In genomic region chr4:52477191-52477590, GRCh38 we compare ENCODE assay signal across 31 cellular contexts.
"Had no signal": no experiment of that assay in that cellular context is flagged by ENCODE, and none has a peak within 500 bp of the region (broad histone marks: within the 10 kb centered on the region; RNA-seq: fewer than 3 reads in every experiment).

No MANE protein-coding gene starts in this region.

- H3K9me3 ChIP-seq: Peyer's patch had no signal

- H3K4me1 Mint-ChIP-seq: activated CD4-positive, alpha-beta memory T cell treated with anti-CD3 and anti-CD28 coated beads, Interleukin-2, amount 10 ng/mL, durations not matched to agents 7 days and 5 days; activated CD8-positive, alpha-beta memory T cell treated with anti-CD3 and anti-CD28 coated beads, Interleukin-2, amount 10 ng/mL, durations not matched to agents 7 days and 5 days; activated naive CD4-positive, alpha-beta T cell treated with anti-CD3 and anti-CD28 coated beads, Interleukin-2, amount 50 U/mL, for 24 hours; central memory CD8-positive, alpha-beta T cell had no signal

- H3K27ac ChIP-seq: brain microvascular endothelial cell, KMS-11, Peyer's patch, WERI-Rb-1 had no signal

- H3K27me3 ChIP-seq: brain microvascular endothelial cell, Peyer's patch had no signal

- H3K4me2 ChIP-seq: KMS-11 had no signal

- H3K36me3 ChIP-seq: brain microvascular endothelial cell, Peyer's patch, WERI-Rb-1 had no signal

- ATAC-seq: activated CD8-positive, alpha-beta memory T cell treated with anti-CD3 and anti-CD28 coated beads, Interleukin-2, amount 10 ng/mL, durations not matched to agents 7 days and 5 days; activated T-cell treated with anti-CD3 and anti-CD28 coated beads, Interleukin-2, amount 50 U/mL, for 72 hours had no signal

- H3K4me3 ChIP-seq: Peyer's patch had no signal

- DNase-seq: activated CD4-positive, alpha-beta memory T cell treated with anti-CD3 and anti-CD28 coated beads, Interleukin-2, amount 10 ng/mL, durations not matched to agents 7 days and 5 days; activated CD4-positive, alpha-beta T cell treated with anti-CD3 and anti-CD28 coated beads for 1 hour; activated CD4-positive, alpha-beta T cell treated with anti-CD3 and anti-CD28 coated beads for 48 hours; activated CD4-positive, CD25-positive, alpha-beta regulatory T cell; activated CD8-positive, alpha-beta memory T cell treated with anti-CD3 and anti-CD28 coated beads for 24 hours; activated CD8-positive, alpha-beta memory T cell treated with anti-CD3 and anti-CD28 coated beads, Interleukin-2, amount 10 ng/mL, durations not matched to agents 7 days and 5 days; activated CD8-positive, alpha-beta memory T cell treated with anti-CD3 and anti-CD28 coated beads, Interleukin-2, amount 50 U/mL, for 48 hours; activated gamma-delta T cell; activated naive CD4-positive, alpha-beta T cell treated with Interleukin-2 at 50 U/mL for 16 hours; activated T-cell treated with anti-CD3 and anti-CD28 coated beads, Interleukin-2, amount 50 U/mL, for 1 hour; activated T-cell treated with anti-CD3 and anti-CD28 coated beads, Interleukin-2, amount 50 U/mL, for 72 hours; amniotic stem cell; aorta; brain microvascular endothelial cell; MM.1S; MV-4-11; NCI-H1092; NCI-H1436 treated with DMSO at 0.1 percent for 48 hours; NCI-H1694 treated with DMSO at 0.1 percent for 48 hours; NCI-H2029; NCI-H345; NCI-H524 treated with DMSO at 0.1 percent for 48 hours; Peyer's patch; RPMI8226; SIG-M5; T1000; WERI-Rb-1 had no signal

- H3K27ac Mint-ChIP-seq: activated CD4-positive, alpha-beta memory T cell treated with anti-CD3 and anti-CD28 coated beads, Interleukin-2, amount 10 ng/mL, durations not matched to agents 7 days and 5 days; activated CD8-positive, alpha-beta memory T cell treated with anti-CD3 and anti-CD28 coated beads, Interleukin-2, amount 10 ng/mL, durations not matched to agents 7 days and 5 days; activated naive CD4-positive, alpha-beta T cell treated with anti-CD3 and anti-CD28 coated beads, Interleukin-2, amount 50 U/mL, for 24 hours; activated T-cell treated with anti-CD3 and anti-CD28 coated beads, Interleukin-2, amount 50 U/mL, for 72 hours; activated T-helper 2 cell treated with anti-CD3 and anti-CD28 coated beads, Interferon-gamma antibody, Interleukin-2, Interleukin-4, amounts not matched to agents 10 μg/mL and 5 μg/mL and 100 μg/mL, durations not matched to agents 14 hours and 24 hours and 36 hours had no signal

- H3K4me3 Mint-ChIP-seq: activated CD4-positive, alpha-beta memory T cell treated with anti-CD3 and anti-CD28 coated beads, Interleukin-2, amount 10 ng/mL, durations not matched to agents 7 days and 5 days; activated CD8-positive, alpha-beta memory T cell treated with anti-CD3 and anti-CD28 coated beads, Interleukin-2, amount 10 ng/mL, durations not matched to agents 7 days and 5 days; activated naive CD4-positive, alpha-beta T cell treated with anti-CD3 and anti-CD28 coated beads, Interleukin-2, amount 50 U/mL, for 24 hours; activated T-cell treated with anti-CD3 and anti-CD28 coated beads, Interleukin-2, amount 50 U/mL, for 72 hours; central memory CD8-positive, alpha-beta T cell had no signal

- H3K9me3 Mint-ChIP-seq: activated CD4-positive, alpha-beta memory T cell treated with anti-CD3 and anti-CD28 coated beads, Interleukin-2, amount 10 ng/mL, durations not matched to agents 7 days and 5 days; activated naive CD4-positive, alpha-beta T cell treated with anti-CD3 and anti-CD28 coated beads, Interleukin-2, amount 50 U/mL, for 24 hours; activated T-cell treated with anti-CD3 and anti-CD28 coated beads, Interleukin-2, amount 50 U/mL, for 72 hours; activated T-helper 2 cell treated with anti-CD3 and anti-CD28 coated beads, Interferon-gamma antibody, Interleukin-2, Interleukin-4, amounts not matched to agents 10 μg/mL and 5 μg/mL and 100 μg/mL, durations not matched to agents 14 hours and 24 hours and 36 hours; central memory CD8-positive, alpha-beta T cell had no signal

- H3K36me3 Mint-ChIP-seq: activated CD8-positive, alpha-beta memory T cell treated with anti-CD3 and anti-CD28 coated beads, Interleukin-2, amount 10 ng/mL, durations not matched to agents 7 days and 5 days; activated naive CD4-positive, alpha-beta T cell treated with anti-CD3 and anti-CD28 coated beads, Interleukin-2, amount 50 U/mL, for 24 hours had no signal

- H3K9ac ChIP-seq: KMS-11 had no signal

- H3K4me1 ChIP-seq: Peyer's patch had no signal
